ENCODE assay signal across 6 cellular contexts in genomic region chr19:43595605-43595998, GRCh38. TPM values are rescaled to one million over a fixed set of nuclear protein-coding genes. Genes with fewer than 3 reads are reported as not detected.
DNase-seq lines count a peak whose midpoint lies in the region; ATAC-seq and TF ChIP-seq lines count a peak whose summit lies in the region.

No MANE protein-coding gene starts in this region.

- DNase-seq in activated CD4-positive, alpha-beta T cell treated with anti-CD3 and anti-CD28 coated beads for 1 hour = peak; percentile 13
- DNase-seq in activated CD4-positive, alpha-beta T cell treated with anti-CD3 and anti-CD28 coated beads for 4 hours = no peak
- DNase-seq in activated naive CD8-positive, alpha-beta T cell treated with anti-CD3 and anti-CD28 coated beads for 36 hours = peak; percentile 29
- peak in 1 of 3 donors; percentile 60 for DNase-seq in mucosa of descending colon
- no peak for DNase-seq in kidney tubule cell (ENCODE audit: low spot score)
- no peak for DNase-seq in iPS-NIHi11 (ENCODE audit: low spot score)

- peak overlapping the region; percentile 100 for H3K4me3 Mint-ChIP-seq in activated naive CD8-positive, alpha-beta T cell treated with anti-CD3 and anti-CD28 coated beads for 36 hours

- peak overlapping the region; percentile 98 for H3K27ac Mint-ChIP-seq in activated naive CD8-positive, alpha-beta T cell treated with anti-CD3 and anti-CD28 coated beads for 36 hours

- H3K36me3 ChIP-seq in mucosa of descending colon (ENCODE audit: low read depth) = no peaks in the 10 kb centered on the region

- no peaks in the 10 kb centered on the region for H3K27me3 Mint-ChIP-seq in activated naive CD8-positive, alpha-beta T cell treated with anti-CD3 and anti-CD28 coated beads for 36 hours

- peaks cover 36% of the 10 kb centered on the region for H3K4me1 ChIP-seq in mucosa of descending colon (ENCODE audit: low read depth)

- peaks cover 28% of the 10 kb centered on the region for H3K4me1 Mint-ChIP-seq in activated naive CD8-positive, alpha-beta T cell treated with anti-CD3 and anti-CD28 coated beads for 36 hours

- peaks cover 19% of the 10 kb centered on the region for H3K36me3 Mint-ChIP-seq in activated naive CD8-positive, alpha-beta T cell treated with anti-CD3 and anti-CD28 coated beads for 36 hours

- peak overlapping the region; percentile 29 for H3K4me3 ChIP-seq in mucosa of descending colon

- TF ChIP-seq CTCF in mucosa of descending colon (IDR thresholded peaks at IDR 0.05) = no peak

- intact Hi-C loops in mucosa of descending colon (cut with DNase I, micrococcal nuclease) = loop anchor here in 1 of 2 donors (2.0 kb wide), 1 partner anchor 61 kb away; no protein-coding TSS in a partner anchor

- peak; percentile 11 for ATAC-seq in mucosa of descending colon

- H3K9me3 Mint-ChIP-seq in activated naive CD8-positive, alpha-beta T cell treated with anti-CD3 and anti-CD28 coated beads for 36 hours = no peaks in the 10 kb centered on the region

- H3K9me3 ChIP-seq in mucosa of descending colon = no peaks in the 10 kb centered on the region

RNA-seq across cellular contexts. Expression of gene IRGQ, which starts 0.3 kb away (rescaled TPM):
- total RNA-seq in activated naive CD8-positive, alpha-beta T cell treated with anti-CD3 and anti-CD28 coated beads for 36 hours = 10 to 100 TPM; 19.8 to 24.6 TPM
- total RNA-seq in mucosa of descending colon = 10 to 100 TPM; 18.9 to 29.4 (median 21.9) TPM

RNA-seq across cellular contexts. Expression of gene ZNF576, which starts 0.8 kb away (rescaled TPM):
- 10 to 100 TPM; 11.7 to 14.9 TPM for total RNA-seq in activated naive CD8-positive, alpha-beta T cell treated with anti-CD3 and anti-CD28 coated beads for 36 hours
- 10 to 100 TPM; 15.4 to 18.9 (median 16.3) TPM for total RNA-seq in mucosa of descending colon

RNA-seq across cellular contexts. Expression of gene SRRM5, which starts 16.3 kb away (rescaled TPM):
- total RNA-seq in activated naive CD8-positive, alpha-beta T cell treated with anti-CD3 and anti-CD28 coated beads for 36 hours = under 1 TPM; 0.54 to 0.60 TPM
- under 1 TPM; 0.14 to 0.63 (median 0.41) TPM for total RNA-seq in mucosa of descending colon

RNA-seq across cellular contexts. Expression of gene PINLYP, which starts 20.0 kb away (rescaled TPM):
- 10 to 100 TPM; 14.3 to 16.8 TPM for total RNA-seq in activated naive CD8-positive, alpha-beta T cell treated with anti-CD3 and anti-CD28 coated beads for 36 hours
- 1 to 10 TPM in 2 of 3 donors, under 1 TPM in 1; 0.61 to 7.4 (median 2.0) TPM for total RNA-seq in mucosa of descending colon

RNA-seq across cellular contexts. Expression of gene XRCC1, which starts 20.3 kb away (rescaled TPM):
- total RNA-seq in activated naive CD8-positive, alpha-beta T cell treated with anti-CD3 and anti-CD28 coated beads for 36 hours = 10 to 100 TPM; 35.4 to 36.8 TPM
- 10 to 100 TPM; 16.4 to 33.4 (median 21.1) TPM for total RNA-seq in mucosa of descending colon

Comparison
In these comparisons a context has a peak if more than half of its experiments do, and no peak if none do; other contexts are left out.
1. DNase-seq: peak in activated CD4-positive, alpha-beta T cell treated with anti-CD3 and anti-CD28 coated beads for 1 hour (single experiment) and activated naive CD8-positive, alpha-beta T cell treated with anti-CD3 and anti-CD28 coated beads for 36 hours (single experiment); none in activated CD4-positive, alpha-beta T cell treated with anti-CD3 and anti-CD28 coated beads for 4 hours (0 of 2), kidney tubule cell (single experiment) and iPS-NIHi11 (single experiment).